ENCODE assay signal across 8 cellular contexts in the genomic region with DNA sequence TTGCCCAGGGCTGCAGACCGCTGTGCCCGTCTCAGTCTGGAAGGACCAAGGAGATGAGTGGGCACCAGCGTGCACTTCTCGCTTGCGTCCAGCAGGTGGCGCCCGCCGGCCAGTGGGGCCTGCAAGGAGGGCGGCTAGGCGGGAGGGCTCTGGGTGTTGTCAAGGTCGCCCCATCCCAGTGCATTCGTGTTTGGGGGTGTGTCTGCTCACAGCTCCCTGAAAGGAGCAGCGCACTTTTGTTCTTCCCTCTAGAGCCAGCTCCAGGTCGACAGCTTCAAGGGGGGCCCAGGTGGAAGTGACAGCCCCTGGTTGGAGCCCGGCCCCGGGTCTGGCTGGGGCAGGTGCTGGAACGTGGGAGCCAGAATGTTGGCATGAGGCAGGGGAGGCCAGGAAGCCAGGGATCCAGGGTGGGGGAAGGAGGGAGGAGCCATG. TPM values are rescaled to one million over a fixed set of nuclear protein-coding genes. Genes with fewer than 3 reads are reported as not detected.
A peak's percentile ranks its signal among the peaks of the same experiment; 100 is the strongest.
DNase-seq lines count a peak whose midpoint lies in the region; ATAC-seq and FAIRE-seq lines count a peak whose summit lies in the region.

No MANE protein-coding gene starts in this region.

- FAIRE-seq in GM18507 (lab: Jason Lieb, UNC): peak; percentile 33

- ATAC-seq in left lobe of liver: peak; percentile 77
- no peak for ATAC-seq in HG02970 (IDR thresholded peaks at IDR 0.05; ENCODE audit: low FRiP score, unreplicated experiment)

- DNase-seq in 8988T: peak; percentile 87
- peak; percentile 64 for DNase-seq in GM18507 (ENCODE audit: extremely low spot score, insufficient read length, low read depth)
- peak; percentile 67 for DNase-seq in NCI-H345 (lab: John Stamatoyannopoulos, UW)
- peak; percentile 83 for DNase-seq in activated CD4-positive, CD25-positive, alpha-beta regulatory T cell treated with anti-CD3 and anti-CD28 coated beads, Interleukin-2, amount 50 U/mL, for 72 hours
- peak; percentile 47 for DNase-seq in central memory CD4-positive, alpha-beta T cell
- DNase-seq in left lobe of liver (ENCODE audit: low spot score): peak; percentile 84
- peak; percentile 57 to 73 for DNase-seq in stimulated activated CD4-positive, alpha-beta T cell treated with anti-CD3 and anti-CD28 coated beads, Interleukin-4, amount 100 ng/mL, for 4 hours

RNA-seq across cellular contexts. Expression of gene MPPED1, which starts 23.4 kb away (rescaled TPM):
- 2.6 TPM for total RNA-seq in left lobe of liver

RNA-seq across cellular contexts. Expression of gene SCUBE1, which starts 45.3 kb away (rescaled TPM):
- 2.9 TPM for total RNA-seq in left lobe of liver
